22 cellular contexts compared by ENCODE assay signal in genomic region chr2:457287-457686, GRCh38.
DNase-seq lines count a peak whose midpoint lies in the region; ATAC-seq and TF ChIP-seq lines count a peak whose summit lies in the region.
"Had no signal": no experiment of that assay in that cellular context is flagged by ENCODE, and none has a peak within 500 bp of the region (broad histone marks: within the 10 kb centered on the region; RNA-seq: fewer than 3 reads in every experiment).

No MANE protein-coding gene starts in this region.

- H3K27ac ChIP-seq in BLaER1: no peak overlapping the region
- H3K27ac ChIP-seq: A549; BLaER1 treated with 17β-estradiol and CSF1 and Interleukin-3, amounts not matched to agents 10 nM and 100 nM had no signal

- H3K36me3 ChIP-seq in BLaER1: no peaks in the 10 kb centered on the region
- H3K36me3 ChIP-seq: BLaER1 treated with 17β-estradiol and CSF1 and Interleukin-3, amounts not matched to agents 10 nM and 100 nM had no signal

- no peak overlapping the region for H3K4me3 ChIP-seq in BLaER1
- H3K4me3 ChIP-seq: A549; BLaER1 treated with 17β-estradiol and CSF1 and Interleukin-3, amounts not matched to agents 10 nM and 100 nM; GM12878 had no signal

- no peak overlapping the region for H3K4me3 Mint-ChIP-seq in activated CD4-positive, alpha-beta memory T cell treated with anti-CD3 and anti-CD28 coated beads for 36 hours
- H3K4me3 Mint-ChIP-seq in activated CD4-positive, alpha-beta memory T cell treated with anti-CD3 and anti-CD28 coated beads, Interleukin-2, amount 10 ng/mL, durations not matched to agents 7 days and 5 days: no peak overlapping the region
- H3K4me3 Mint-ChIP-seq in activated B cell treated with CpG ODN at 0.5 μM for 24 hours: no peak overlapping the region
- H3K4me3 Mint-ChIP-seq in naive B cell: peak overlapping the region in 2 of 8 donors; percentile 37 to 45
- H3K4me3 Mint-ChIP-seq: CD8-positive, alpha-beta T cell had no signal

- CTCF ChIA-PET in activated CD4-positive, alpha-beta memory T cell treated with anti-CD3 and anti-CD28 coated beads for 36 hours (lab: Charles Lee): interaction anchor here (1.1 kb wide), 1 partner anchor 210 kb away, joined by 3 read pairs; no protein-coding TSS in a partner anchor
- CTCF ChIA-PET in activated CD4-positive, alpha-beta memory T cell treated with anti-CD3 and anti-CD28 coated beads, Interleukin-2, amount 10 ng/mL, durations not matched to agents 7 days and 5 days (lab: Charles Lee): no interaction called here
- CTCF ChIA-PET in activated B cell treated with CpG ODN at 0.5 μM for 24 hours (lab: Charles Lee): no interaction called here

- peak; percentile 19 for DNase-seq in activated CD4-positive, alpha-beta memory T cell treated with anti-CD3 and anti-CD28 coated beads for 36 hours
- no peak for DNase-seq in activated CD4-positive, alpha-beta memory T cell treated with anti-CD3 and anti-CD28 coated beads, Interleukin-2, amount 10 ng/mL, durations not matched to agents 7 days and 5 days
- DNase-seq in activated B cell treated with CpG ODN at 0.5 μM for 24 hours (no peak), naive B cell (no peak), Right ventricle myocardium inferior (ENCODE audit: missing footprints) (no peak)
- no peak for DNase-seq in activated CD4-positive, CD25-positive, alpha-beta regulatory T cell treated with anti-CD3 and anti-CD28 coated beads, Interleukin-2, amount 50 U/mL, for 72 hours
- DNase-seq: Calu3; CD8-positive, alpha-beta T cell; EL; KBM-7; NCI-H1105; NCI-H1694 treated with DMSO at 0.1 percent for 48 hours; NCI-H2107; NCI-H510A; NCI-H748 treated with DMSO at 0.1 percent for 48 hours; NK-92 treated with Interleukin-12 subunit alpha and Interleukin-12 subunit beta, amount 100 ng/mL, for 24 hours; SHP77 had no signal

- TF ChIP-seq CTCF in activated B cell treated with CpG ODN at 0.5 μM for 24 hours (IDR thresholded peaks at IDR 0.05): no peak

- H4K20me1 ChIP-seq in BLaER1: no peaks in the 10 kb centered on the region
- H4K20me1 ChIP-seq: BLaER1 treated with 17β-estradiol and CSF1 and Interleukin-3, amounts not matched to agents 10 nM and 100 nM had no signal

- no peak for ATAC-seq in activated B cell treated with CpG ODN at 0.5 μM for 24 hours (ENCODE audit: low read depth)
- ATAC-seq in naive B cell (ENCODE audit: low read depth in 2 of 2): no peak
- no peak for ATAC-seq in GM19328 (IDR thresholded peaks at IDR 0.05; ENCODE audit: unreplicated experiment)
- ATAC-seq in Right ventricle myocardium inferior: no peak
- ATAC-seq: A549; CD8-positive, alpha-beta T cell; GM12878 had no signal

- intact Hi-C loops in activated CD4-positive, alpha-beta memory T cell treated with anti-CD3 and anti-CD28 coated beads for 36 hours (cut with micrococcal nuclease): no loop called here
- intact Hi-C loops in activated B cell treated with CpG ODN at 0.5 μM for 24 hours (cut with micrococcal nuclease): no loop called here
- intact Hi-C loops in Right ventricle myocardium inferior (cut with DNase I): no loop called here

- peak overlapping the region; percentile 7; the same call in 1 of the 2 replicates for H3K4me2 ChIP-seq in BLaER1
- H3K4me2 ChIP-seq: A549 had no signal

- peaks cover 36% of the 10 kb centered on the region for H3K4me1 Mint-ChIP-seq in activated CD4-positive, alpha-beta memory T cell treated with anti-CD3 and anti-CD28 coated beads for 36 hours (ENCODE audit: low read depth)
- peaks cover 27% of the 10 kb centered on the region for H3K4me1 Mint-ChIP-seq in activated CD4-positive, alpha-beta memory T cell treated with anti-CD3 and anti-CD28 coated beads, Interleukin-2, amount 10 ng/mL, durations not matched to agents 7 days and 5 days
- H3K4me1 Mint-ChIP-seq in activated B cell treated with CpG ODN at 0.5 μM for 24 hours (peaks cover 87% of the 10 kb centered on the region), naive B cell (peaks cover 53 to 90% (median 74%) of the 10 kb centered on the region in 3 donors)

- H3K27ac Mint-ChIP-seq in activated CD4-positive, alpha-beta memory T cell treated with anti-CD3 and anti-CD28 coated beads for 36 hours: peak overlapping the region; percentile 10
- no peak overlapping the region for H3K27ac Mint-ChIP-seq in activated CD4-positive, alpha-beta memory T cell treated with anti-CD3 and anti-CD28 coated beads, Interleukin-2, amount 10 ng/mL, durations not matched to agents 7 days and 5 days
- H3K27ac Mint-ChIP-seq in activated B cell treated with CpG ODN at 0.5 μM for 24 hours (peak overlapping the region; percentile 51), naive B cell (peak overlapping the region; percentile 16 to 99 (median 90))
- H3K27ac Mint-ChIP-seq: CD8-positive, alpha-beta T cell had no signal

- H3K27me3 Mint-ChIP-seq in activated CD4-positive, alpha-beta memory T cell treated with anti-CD3 and anti-CD28 coated beads for 36 hours: peaks cover 52% of the 10 kb centered on the region
- peaks cover 23% of the 10 kb centered on the region for H3K27me3 Mint-ChIP-seq in activated CD4-positive, alpha-beta memory T cell treated with anti-CD3 and anti-CD28 coated beads, Interleukin-2, amount 10 ng/mL, durations not matched to agents 7 days and 5 days
- H3K27me3 Mint-ChIP-seq in activated B cell treated with CpG ODN at 0.5 μM for 24 hours (no peaks in the 10 kb centered on the region), naive B cell (no peaks in the 10 kb centered on the region)

- POLR2A ChIA-PET in activated CD4-positive, alpha-beta memory T cell treated with anti-CD3 and anti-CD28 coated beads for 36 hours (lab: Charles Lee): no interaction called here
- POLR2A ChIA-PET in activated CD4-positive, alpha-beta memory T cell treated with anti-CD3 and anti-CD28 coated beads, Interleukin-2, amount 10 ng/mL, durations not matched to agents 7 days and 5 days (lab: Charles Lee): no interaction called here
- POLR2A ChIA-PET in activated B cell treated with CpG ODN at 0.5 μM for 24 hours (lab: Charles Lee): no interaction called here

- H3K9me3 Mint-ChIP-seq in activated CD4-positive, alpha-beta memory T cell treated with anti-CD3 and anti-CD28 coated beads for 36 hours: no peaks in the 10 kb centered on the region
- H3K9me3 Mint-ChIP-seq in activated CD4-positive, alpha-beta memory T cell treated with anti-CD3 and anti-CD28 coated beads, Interleukin-2, amount 10 ng/mL, durations not matched to agents 7 days and 5 days: no peaks in the 10 kb centered on the region
- H3K9me3 Mint-ChIP-seq in activated B cell treated with CpG ODN at 0.5 μM for 24 hours: peaks cover 2% of the 10 kb centered on the region
- H3K9me3 Mint-ChIP-seq in naive B cell: peaks cover 0 to 5% (median 0%) of the 10 kb centered on the region in 7 donors
- H3K9me3 Mint-ChIP-seq: CD8-positive, alpha-beta T cell had no signal

- H3K36me3 Mint-ChIP-seq in activated CD4-positive, alpha-beta memory T cell treated with anti-CD3 and anti-CD28 coated beads for 36 hours: no peaks in the 10 kb centered on the region
- H3K36me3 Mint-ChIP-seq in activated CD4-positive, alpha-beta memory T cell treated with anti-CD3 and anti-CD28 coated beads, Interleukin-2, amount 10 ng/mL, durations not matched to agents 7 days and 5 days (ENCODE audit: low read depth): no peaks in the 10 kb centered on the region
- H3K36me3 Mint-ChIP-seq in activated B cell treated with CpG ODN at 0.5 μM for 24 hours (ENCODE audit: low read depth) (no peaks in the 10 kb centered on the region), naive B cell (peaks cover 0 to 8% of the 10 kb centered on the region in 2 donors)
- H3K36me3 Mint-ChIP-seq: CD8-positive, alpha-beta T cell had no signal

- no peak overlapping the region for H3K9ac ChIP-seq in BLaER1
- H3K9ac ChIP-seq: BLaER1 treated with 17β-estradiol and CSF1 and Interleukin-3, amounts not matched to agents 10 nM and 100 nM had no signal

- peaks cover 82% of the 10 kb centered on the region for H3K4me1 ChIP-seq in BLaER1
- H3K4me1 ChIP-seq: A549 had no signal

- H3K9me3 ChIP-seq in BLaER1: no peaks in the 10 kb centered on the region
- H3K9me3 ChIP-seq: A549; BLaER1 treated with 17β-estradiol and CSF1 and Interleukin-3, amounts not matched to agents 10 nM and 100 nM had no signal

- H3K27me3 ChIP-seq in BLaER1: no peaks in the 10 kb centered on the region
